15 cellular contexts compared by ENCODE assay signal in the genomic region with DNA sequence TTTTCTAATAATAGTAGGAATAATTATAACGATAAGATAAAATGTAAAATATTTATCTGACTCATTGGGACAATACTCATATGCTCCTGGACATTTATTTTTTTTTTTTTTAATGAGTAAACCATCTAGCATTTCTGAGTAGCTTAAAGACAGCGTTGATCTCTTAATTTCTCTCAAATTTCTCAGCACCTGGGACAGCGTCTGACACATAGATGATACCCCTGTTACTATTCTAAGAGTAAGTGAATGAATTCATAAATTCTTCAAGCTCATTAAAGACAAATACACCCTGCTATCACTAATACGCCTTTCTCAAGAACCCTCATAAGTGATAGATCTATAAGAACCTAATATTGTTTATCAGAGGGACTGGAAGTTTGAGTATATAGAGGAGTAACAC. TPM values are rescaled to one million over a fixed set of nuclear protein-coding genes. Genes with fewer than 3 reads are reported as not detected.
"Had no signal": no experiment of that assay in that cellular context is flagged by ENCODE, and none has a peak within 500 bp of the region (broad histone marks: within the 10 kb centered on the region; RNA-seq: fewer than 3 reads in every experiment).

No MANE protein-coding gene starts in this region.

- H3K27me3 ChIP-seq: pancreas had no signal

- H3K9me3 ChIP-seq: esophagus squamous epithelium, pancreas had no signal

- FAIRE-seq: astrocyte, pancreas had no signal

- H3K27ac ChIP-seq: esophagus squamous epithelium, pancreas had no signal

- H3K36me3 ChIP-seq: esophagus squamous epithelium, pancreas had no signal

- ATAC-seq: pancreas; stimulated activated memory B cell treated with anti-CD40 and anti-IgM and Interleukin-4, amounts not matched to agents 10 μg/mL and 1 μg/mL and 100 μg/mL, for 72 hours; T-cell had no signal

- DNase-seq: activated CD4-positive, alpha-beta T cell treated with anti-CD3 and anti-CD28 coated beads for 1 hour; activated CD4-positive, alpha-beta T cell treated with anti-CD3 and anti-CD28 coated beads, Interleukin-2, amount 50 U/mL, for 48 hours; activated naive CD4-positive, alpha-beta T cell treated with anti-CD3 and anti-CD28 coated beads, Interleukin-2, amount 10 ng/mL, durations not matched to agents 7 days and 5 days; esophagus squamous epithelium; foreskin fibroblast; midbrain; pancreas; stimulated activated CD4-positive, alpha-beta T cell treated with anti-CD3 and anti-CD28 coated beads, Interleukin-2, amount 100 ng/mL, for 48 hours; T-cell; T-helper 9 cell had no signal

- H3K4me3 ChIP-seq: esophagus squamous epithelium, lung, pancreas had no signal

- H3K4me1 ChIP-seq: esophagus squamous epithelium, pancreas had no signal

RNA-seq across cellular contexts. Expression of gene HTR4, which starts 12.0 kb away (rescaled TPM):
- total RNA-seq: activated T-helper 2 cell treated with anti-CD3 and anti-CD28 coated beads, Interferon-gamma antibody, Interleukin-2, Interleukin-4, amounts not matched to agents 10 μg/mL and 5 μg/mL and 100 μg/mL, durations not matched to agents 14 hours and 24 hours and 36 hours; astrocyte; pancreas; T-cell had no signal
- polyA plus RNA-seq: adipose tissue, lung, pancreas had no signal
